Comparison of ENCODE assay signal across 23 cellular contexts in genomic region chr5:179325296-179326031, GRCh38. TPM values are rescaled to one million over a fixed set of nuclear protein-coding genes. Genes with fewer than 3 reads are reported as not detected.
DNase-seq lines count a peak whose midpoint lies in the region; ATAC-seq and TF ChIP-seq lines count a peak whose summit lies in the region.
"Had no signal": no experiment of that assay in that cellular context is flagged by ENCODE, and none has a peak within 500 bp of the region (broad histone marks: within the 10 kb centered on the region; RNA-seq: fewer than 3 reads in every experiment).

No MANE protein-coding gene starts in this region.

- H3K4me1 ChIP-seq in left ventricle myocardium inferior (peaks cover 6% of the 10 kb centered on the region), trophoblast cell (ENCODE audit: control insufficient read depth in 1 of 2, insufficient read depth in 2 of 2, low read length in 2 of 2) (peaks cover 20 to 24% of the 10 kb centered on the region in 2 experiments)

- H3K14ac ChIP-seq in trophoblast cell (ENCODE audit: low read length), result peak overlapping the region; percentile 81

- peak overlapping the region; percentile 11 for H3K4ac ChIP-seq in trophoblast cell (ENCODE audit: low read depth, low read length)

- peak; percentile 3 to 33 for ATAC-seq in natural killer cell treated with Interleukin-12 subunit alpha and Interleukin-12 subunit beta and Interleukin-15 and Interleukin-18, amount 100 ng/mL, for 72 hours
- ATAC-seq in natural killer cell (no peak), GM19035 (IDR thresholded peaks at IDR 0.05; ENCODE audit: unreplicated experiment) (no peak)
- ATAC-seq: stimulated activated naive CD8-positive, alpha-beta T cell treated with anti-CD3 and anti-CD28 coated beads, Interleukin-15, Interleukin-2, amounts not matched to agents 100 U/mL and 50 U/mL, for 24 hours had no signal

- H2BK12ac ChIP-seq in trophoblast cell (ENCODE audit: low read length), result peak overlapping the region; percentile 81

- H3K27me3 Mint-ChIP-seq in natural killer cell treated with Interleukin-12 subunit alpha and Interleukin-12 subunit beta and Interleukin-15 and Interleukin-18, amount 100 ng/mL, for 72 hours, result peaks cover 0 to 6% of the 10 kb centered on the region in 2 donors
- H3K27me3 Mint-ChIP-seq in natural killer cell (ENCODE audit: low read depth in 2 of 2), result peaks cover 0 to 19% of the 10 kb centered on the region in 2 donors

- H3K9me3 Mint-ChIP-seq in natural killer cell treated with Interleukin-12 subunit alpha and Interleukin-12 subunit beta and Interleukin-15 and Interleukin-18, amount 100 ng/mL, for 72 hours, result no peaks in the 10 kb centered on the region
- no peaks in the 10 kb centered on the region for H3K9me3 Mint-ChIP-seq in natural killer cell

- no peak overlapping the region for H3K4me2 ChIP-seq in trophoblast cell (ENCODE audit: low read length)
- H3K4me2 ChIP-seq: BLaER1 treated with 17β-estradiol and CSF1 and Interleukin-3, amounts not matched to agents 10 nM and 100 nM; hepatocyte had no signal

- H3K9ac ChIP-seq in trophoblast cell (ENCODE audit: low read length), result no peak overlapping the region
- H3K9ac ChIP-seq: BLaER1 treated with 17β-estradiol and CSF1 and Interleukin-3, amounts not matched to agents 10 nM and 100 nM had no signal

- peak overlapping the region; percentile 64 for H4K8ac ChIP-seq in trophoblast cell (ENCODE audit: low read depth, low read length)

- peak overlapping the region; percentile 82 for H2BK120ac ChIP-seq in trophoblast cell (ENCODE audit: insufficient read depth, low read length, poor library complexity)

- H3K79me1 ChIP-seq in trophoblast cell (ENCODE audit: low read length), result peaks cover 13% of the 10 kb centered on the region

- intact Hi-C loops in natural killer cell (cut with micrococcal nuclease), result no loop called here
- intact Hi-C loops in left ventricle myocardium inferior (cut with micrococcal nuclease), result no loop called here

- no peaks in the 10 kb centered on the region for H3K79me2 ChIP-seq in trophoblast cell (ENCODE audit: control insufficient read depth, insufficient read depth, low read length, poor library complexity)

- peak overlapping the region; percentile 86 for H2AK5ac ChIP-seq in trophoblast cell (ENCODE audit: low read length)

- H3K27me3 ChIP-seq in left ventricle myocardium inferior (ENCODE audit: low read depth) (peaks cover 49% of the 10 kb centered on the region), trophoblast cell (ENCODE audit: insufficient read depth, low read length) (no peaks in the 10 kb centered on the region)
- H3K27me3 ChIP-seq: hepatocyte had no signal

- H3K27ac Mint-ChIP-seq in natural killer cell treated with Interleukin-12 subunit alpha and Interleukin-12 subunit beta and Interleukin-15 and Interleukin-18, amount 100 ng/mL, for 72 hours, result no peak overlapping the region
- H3K27ac Mint-ChIP-seq in natural killer cell, result no peak overlapping the region

- H3K4me3 ChIP-seq in left ventricle myocardium inferior, result no peak overlapping the region
- H3K4me3 ChIP-seq in trophoblast cell (ENCODE audit: low read depth, low read length), result no peak overlapping the region
- H3K4me3 ChIP-seq: BLaER1 treated with 17β-estradiol and CSF1 and Interleukin-3, amounts not matched to agents 10 nM and 100 nM; hepatocyte had no signal

- DNase-seq in natural killer cell treated with Interleukin-12 subunit alpha and Interleukin-12 subunit beta and Interleukin-15 and Interleukin-18, amount 100 ng/mL, for 72 hours (ENCODE audit: low spot score), result peak; percentile 47
- no peak for DNase-seq in natural killer cell
- DNase-seq in left ventricle myocardium inferior, result peak; percentile 18
- DNase-seq in trophoblast cell, result no peak
- DNase-seq in anterior cingulate cortex (lab: John Stamatoyannopoulos, UW), result no peak
- DNase-seq in COLO668 (lab: John Stamatoyannopoulos, UW; ENCODE audit: unreplicated experiment), result no peak
- DNase-seq in DMS114 treated with DMSO at 0.1 percent for 48 hours (lab: John Stamatoyannopoulos, UW; ENCODE audit: unreplicated experiment), result no peak
- DNase-seq: activated CD4-positive, alpha-beta T cell treated with anti-CD3 and anti-CD28 coated beads, Interleukin-2, amount 50 U/mL, for 48 hours; activated gamma-delta T cell treated with Interleukin-2 at 50 U/mL for 16 hours; cerebellar nuclear complex; effector CD8-positive, alpha-beta T cell; GOT3; NCI-H1417 treated with DMSO at 0.1 percent for 48 hours; NCI-H69; SIG-M5; stimulated activated CD4-positive, alpha-beta T cell treated with anti-CD3 and anti-CD28 coated beads, Interleukin-1b, Interleukin-23, amount 100 ng/mL, for 48 hours; stimulated activated naive CD8-positive, alpha-beta T cell treated with anti-CD3 and anti-CD28 coated beads, Interleukin-15, Interleukin-2, amounts not matched to agents 100 U/mL and 50 U/mL, for 24 hours had no signal

- no peak for TF ChIP-seq CTCF in natural killer cell (IDR thresholded peaks at IDR 0.05)
- TF ChIP-seq CTCF in left ventricle myocardium inferior (IDR thresholded peaks at IDR 0.05; ENCODE audit: borderline replicate concordance), result no peak

- peak overlapping the region; percentile 76 for H2AFZ ChIP-seq in trophoblast cell (ENCODE audit: insufficient read depth, low read length, poor library complexity)
- H2AFZ ChIP-seq: hepatocyte had no signal

- H3K23ac ChIP-seq in trophoblast cell (ENCODE audit: low read length), result no peak overlapping the region

- no peak overlapping the region for H3K4me3 Mint-ChIP-seq in natural killer cell treated with Interleukin-12 subunit alpha and Interleukin-12 subunit beta and Interleukin-15 and Interleukin-18, amount 100 ng/mL, for 72 hours
- H3K4me3 Mint-ChIP-seq in natural killer cell, result no peak overlapping the region

- H3K9me3 ChIP-seq in left ventricle myocardium inferior (replicated peaks) (no peaks in the 10 kb centered on the region), trophoblast cell (ENCODE audit: insufficient read depth, low read depth, low read length) (peaks cover 2% of the 10 kb centered on the region)

- WGBS in trophoblast cell (ENCODE audit: extremely low coverage, insufficient coverage, insufficient read length), result no CpG with 5 or more reads among the region's 28 CpGs

- H3K18ac ChIP-seq in trophoblast cell (ENCODE audit: low read length), result peak overlapping the region; percentile 87

- H3K4me1 Mint-ChIP-seq in natural killer cell treated with Interleukin-12 subunit alpha and Interleukin-12 subunit beta and Interleukin-15 and Interleukin-18, amount 100 ng/mL, for 72 hours (ENCODE audit: low read depth in 2 of 2), result no peaks in the 10 kb centered on the region
- H3K4me1 Mint-ChIP-seq in natural killer cell, result no peaks in the 10 kb centered on the region

- peak overlapping the region; percentile 65 for H2BK5ac ChIP-seq in trophoblast cell (ENCODE audit: low read depth, low read length, poor library complexity)

- peak overlapping the region; percentile 49 for H4K12ac ChIP-seq in trophoblast cell (ENCODE audit: low read depth, low read length)

- no peaks in the 10 kb centered on the region for H3K36me3 ChIP-seq in left ventricle myocardium inferior
- H3K36me3 ChIP-seq in trophoblast cell (ENCODE audit: control insufficient read depth in 1 of 2, insufficient read depth in 2 of 2, low read length in 2 of 2), result no peaks in the 10 kb centered on the region
- H3K36me3 ChIP-seq: BLaER1 treated with 17β-estradiol and CSF1 and Interleukin-3, amounts not matched to agents 10 nM and 100 nM had no signal

- H4K91ac ChIP-seq in trophoblast cell (ENCODE audit: low read depth, low read length), result peak overlapping the region; percentile 92

- no peaks in the 10 kb centered on the region for H3K36me3 Mint-ChIP-seq in natural killer cell treated with Interleukin-12 subunit alpha and Interleukin-12 subunit beta and Interleukin-15 and Interleukin-18, amount 100 ng/mL, for 72 hours
- no peaks in the 10 kb centered on the region for H3K36me3 Mint-ChIP-seq in natural killer cell

- peak overlapping the region; percentile 46 for H3K27ac ChIP-seq in left ventricle myocardium inferior (replicated peaks)
- peak overlapping the region; percentile 68 for H3K27ac ChIP-seq in trophoblast cell (ENCODE audit: low read depth, low read length)
- H3K27ac ChIP-seq: BLaER1 treated with 17β-estradiol and CSF1 and Interleukin-3, amounts not matched to agents 10 nM and 100 nM; hepatocyte; VCaP had no signal

RNA-seq across cellular contexts. Expression of gene ADAMTS2, which starts 19.8 kb away (rescaled TPM):
- not detected for total RNA-seq in natural killer cell treated with Interleukin-12 subunit alpha and Interleukin-12 subunit beta and Interleukin-15 and Interleukin-18, amount 100 ng/mL, for 72 hours
- total RNA-seq in natural killer cell (under 1 TPM in 1 of 3 donors, not detected in 2; 0.28 TPM), left ventricle myocardium inferior (4.6 TPM)
- 26.0 and 27.6 TPM in 2 replicates for polyA plus RNA-seq in trophoblast cell (2013)
- total RNA-seq: G401; T-helper 1 cell treated with Interleukin-12 subunit alpha and Interleukin-12 subunit beta and Interleukin-4 antibody, amounts not matched to agents 30 ng/mL and 1 ng/mL, for 36 hours had no signal

Comparison
In these comparisons a context has a peak if more than half of its experiments do, and no peak if none do; other contexts are left out.
1. ATAC-seq: peak in natural killer cell treated with Interleukin-12 subunit alpha and Interleukin-12 subunit beta and Interleukin-15 and Interleukin-18, amount 100 ng/mL, for 72 hours (2 of 2); none in natural killer cell (0 of 3) and GM19035 (single experiment).
2. DNase-seq: peak in natural killer cell treated with Interleukin-12 subunit alpha and Interleukin-12 subunit beta and Interleukin-15 and Interleukin-18, amount 100 ng/mL, for 72 hours (single experiment) and left ventricle myocardium inferior (single experiment); none in natural killer cell (single experiment), trophoblast cell (0 of 2), anterior cingulate cortex (0 of 58), COLO668 (single experiment) and DMS114 treated with DMSO at 0.1 percent for 48 hours (single experiment).